Comparison of ENCODE assay signal across 12 cellular contexts in genomic region chr3:171269557-171269956, GRCh38.
A peak's percentile ranks its signal among the peaks of the same experiment; 100 is the strongest.
DNase-seq lines count a peak whose midpoint lies in the region; ATAC-seq and TF ChIP-seq lines count a peak whose summit lies in the region.
"Had no signal": no experiment of that assay in that cellular context is flagged by ENCODE, and none has a peak within 500 bp of the region (broad histone marks: within the 10 kb centered on the region; RNA-seq: fewer than 3 reads in every experiment).

No MANE protein-coding gene starts in this region.

- H3K27me3 Mint-ChIP-seq in CD4-positive, alpha-beta T cell = no peaks in the 10 kb centered on the region
- no peaks in the 10 kb centered on the region for H3K27me3 Mint-ChIP-seq in activated naive CD8-positive, alpha-beta T cell treated with anti-CD3 and anti-CD28 coated beads for 36 hours

- H3K36me3 ChIP-seq in gastroesophageal sphincter = no peaks in the 10 kb centered on the region

- peaks cover 17 to 52% (median 17%) of the 10 kb centered on the region in 3 donors for H3K4me1 ChIP-seq in gastroesophageal sphincter

- H3K9me3 Mint-ChIP-seq in CD4-positive, alpha-beta T cell = peaks cover 2% of the 10 kb centered on the region
- H3K9me3 Mint-ChIP-seq in activated naive CD8-positive, alpha-beta T cell treated with anti-CD3 and anti-CD28 coated beads for 36 hours = peaks cover 4% of the 10 kb centered on the region

- intact Hi-C loops in CD4-positive, alpha-beta T cell (cut with DNase I, micrococcal nuclease) = no loop called here

- no peak overlapping the region for H3K4me3 ChIP-seq in gastroesophageal sphincter
- H3K4me3 ChIP-seq: K562 had no signal

- no peaks in the 10 kb centered on the region for H3K27me3 ChIP-seq in CD4-positive, alpha-beta T cell (ENCODE audit: control insufficient read depth, insufficient read depth, low read length)
- H3K27me3 ChIP-seq in gastroesophageal sphincter = no peaks in the 10 kb centered on the region

- POLR2A ChIA-PET in CD4-positive, alpha-beta T cell (lab: Charles Lee) = interaction anchor here (0.8 to 2.1 kb wide), 9 partner anchors 9 to 189 kb away, joined by 3 to 16 read pairs (median 6); no protein-coding TSS in a partner anchor

- ATAC-seq in CD4-positive, alpha-beta T cell (ENCODE audit: poor library complexity) = peak; percentile 64
- ATAC-seq in GM19372 (IDR thresholded peaks at IDR 0.05; ENCODE audit: low read depth, unreplicated experiment) (peak; percentile 51), HG03175 (IDR thresholded peaks at IDR 0.05; ENCODE audit: unreplicated experiment) (peak; percentile 52), HG02840 (IDR thresholded peaks at IDR 0.05; ENCODE audit: low FRiP score, unreplicated experiment) (no peak), gastroesophageal sphincter (no peak)
- ATAC-seq: K562 had no signal

- no peak for TF ChIP-seq POLR2A in gastroesophageal sphincter (IDR thresholded peaks at IDR 0.05)

- H3K9me3 ChIP-seq in CD4-positive, alpha-beta T cell (ENCODE audit: control insufficient read depth, low read length) = no peaks in the 10 kb centered on the region
- no peaks in the 10 kb centered on the region for H3K9me3 ChIP-seq in gastroesophageal sphincter

- peak overlapping the region; percentile 77 for H3K27ac Mint-ChIP-seq in CD4-positive, alpha-beta T cell
- peak overlapping the region; percentile 76 for H3K27ac Mint-ChIP-seq in activated naive CD8-positive, alpha-beta T cell treated with anti-CD3 and anti-CD28 coated beads for 36 hours

- peaks cover 92% of the 10 kb centered on the region for H3K4me1 Mint-ChIP-seq in CD4-positive, alpha-beta T cell (ENCODE audit: low read depth)
- H3K4me1 Mint-ChIP-seq in activated naive CD8-positive, alpha-beta T cell treated with anti-CD3 and anti-CD28 coated beads for 36 hours = peaks cover 73% of the 10 kb centered on the region

- H3K4me3 Mint-ChIP-seq in CD4-positive, alpha-beta T cell = peak overlapping the region; percentile 26
- H3K4me3 Mint-ChIP-seq in activated naive CD8-positive, alpha-beta T cell treated with anti-CD3 and anti-CD28 coated beads for 36 hours = peak overlapping the region; percentile 39

- CTCF ChIA-PET in CD4-positive, alpha-beta T cell (lab: Charles Lee) = interaction anchor here (0.6 to 1.9 kb wide), 6 partner anchors 10 to 740 kb away, joined by 3 to 7 read pairs (median 4); no protein-coding TSS in a partner anchor

- no peak for TF ChIP-seq CTCF in CD4-positive, alpha-beta T cell (IDR thresholded peaks at IDR 0.05)
- no peak for TF ChIP-seq CTCF in gastroesophageal sphincter (IDR thresholded peaks at IDR 0.05)

- peaks cover 5% of the 10 kb centered on the region for H3K36me3 Mint-ChIP-seq in CD4-positive, alpha-beta T cell (ENCODE audit: low read depth)
- H3K36me3 Mint-ChIP-seq in activated naive CD8-positive, alpha-beta T cell treated with anti-CD3 and anti-CD28 coated beads for 36 hours = peaks cover 20% of the 10 kb centered on the region

- no peak for DNase-seq in CD4-positive, alpha-beta T cell
- DNase-seq in activated naive CD8-positive, alpha-beta T cell treated with anti-CD3 and anti-CD28 coated beads for 36 hours = no peak
- DNase-seq in NCI-H1048 (lab: John Stamatoyannopoulos, UW) = no peak
- DNase-seq in iPS-NIHi11 (ENCODE audit: low spot score) = no peak
- DNase-seq: C1 segment of cervical spinal cord, NCI-H524 treated with DMSO at 0.1 percent for 48 hours, SW 1271 had no signal

- TF ChIP-seq EP300 in gastroesophageal sphincter (IDR thresholded peaks at IDR 0.05) = no peak

- H3K27ac ChIP-seq in CD4-positive, alpha-beta T cell (ENCODE audit: low read depth, low read length) = no peak overlapping the region
- H3K27ac ChIP-seq in gastroesophageal sphincter = no peak overlapping the region

Comparison
In these comparisons a context has a peak if more than half of its experiments do, and no peak if none do; other contexts are left out.
1. ATAC-seq: peak in CD4-positive, alpha-beta T cell (single experiment), GM19372 (single experiment) and HG03175 (single experiment); none in HG02840 (single experiment) and gastroesophageal sphincter (single experiment).